Comparison of ENCODE assay signal across 22 cellular contexts in genomic region chr10:128440513-128441160, GRCh38.
DNase-seq lines count a peak whose midpoint lies in the region; FAIRE-seq and TF ChIP-seq lines count a peak whose summit lies in the region.
"Had no signal": no experiment of that assay in that cellular context is flagged by ENCODE, and none has a peak within 500 bp of the region (broad histone marks: within the 10 kb centered on the region; RNA-seq: fewer than 3 reads in every experiment).

No MANE protein-coding gene starts in this region.

- no peaks in the 10 kb centered on the region; a peak in 1 of 7 replicates for H3K27me3 ChIP-seq in H1 (replicated peaks in 1 of 4; ENCODE audit: control insufficient read depth in 3 of 4, extremely low read depth in 1 of 4, insufficient read depth in 3 of 4, low read length in 3 of 4)
- H3K27me3 ChIP-seq in mesendoderm (ENCODE audit: insufficient read depth, low read length, poor library complexity), result no peaks in the 10 kb centered on the region
- H3K27me3 ChIP-seq in sigmoid colon, result peaks cover 0 to 5% (median 3%) of the 10 kb centered on the region in 3 donors
- H3K27me3 ChIP-seq: BLaER1 treated with 17β-estradiol and CSF1 and Interleukin-3, amounts not matched to agents 10 nM and 100 nM; MG63 had no signal

- no peak for TF ChIP-seq CTCF in H1 (IDR thresholded peaks at IDR 0.05; ENCODE audit: control extremely low read depth in 1 of 3, insufficient read depth in 1 of 3, low read depth in 1 of 3, low read length in 3 of 3)
- no peak for TF ChIP-seq CTCF in sigmoid colon (IDR thresholded peaks at IDR 0.05)

- H2BK5ac ChIP-seq in H1 (ENCODE audit: low read depth, low read length), result no peak overlapping the region; the same call in 1 of the 2 replicates
- no peak overlapping the region for H2BK5ac ChIP-seq in mesendoderm (ENCODE audit: low read length)

- H3K9me3 ChIP-seq in H1 (ENCODE audit: insufficient read depth in 2 of 2, low read depth in 1 of 2, low read length in 1 of 2), result no peaks in the 10 kb centered on the region
- no peaks in the 10 kb centered on the region for H3K9me3 ChIP-seq in sigmoid colon
- H3K9me3 ChIP-seq: BLaER1 treated with 17β-estradiol and CSF1 and Interleukin-3, amounts not matched to agents 10 nM and 100 nM; MG63 had no signal

- CTCF ChIA-PET in H1 (lab: Charles Lee; ENCODE audit: partially characterized antibody), result interaction anchor here (0.8 to 1.8 kb wide), 3 partner anchors 11 to 172 kb away, joined by 3 to 4 read pairs (median 3); no protein-coding TSS in a partner anchor

- H4K5ac ChIP-seq in H1 (ENCODE audit: insufficient read length, low read depth, low read length) (no peak overlapping the region), mesendoderm (ENCODE audit: low read length) (no peak overlapping the region)

- H3K4ac ChIP-seq in H1 (replicated peaks; ENCODE audit: insufficient read length, low read depth, low read length), result peak overlapping the region; percentile 53
- no peak overlapping the region for H3K4ac ChIP-seq in mesendoderm (ENCODE audit: low read depth, low read length)

- peaks cover 5% of the 10 kb centered on the region for H3K23me2 ChIP-seq in H1 (ENCODE audit: low read depth, low read length)

- no peaks in the 10 kb centered on the region for H3K79me2 ChIP-seq in H1 (ENCODE audit: control insufficient read depth in 1 of 2, insufficient read depth in 2 of 2, low read length in 2 of 2)
- H3K79me2 ChIP-seq in mesendoderm (ENCODE audit: control insufficient read depth, insufficient read depth, low read length), result no peaks in the 10 kb centered on the region

- no peak for TF ChIP-seq RAD21 in H1 (IDR thresholded peaks at IDR 0.05 in 1 of 2, conservative IDR thresholded peaks at IDR 0.05 in 1 of 2; ENCODE audit: low read depth in 2 of 2, low read length in 2 of 2)

- H3K9ac ChIP-seq in H1 (replicated peaks in 1 of 4; ENCODE audit: extremely low read depth in 1 of 4, low read depth in 3 of 4, low read length in 3 of 4) (no peak overlapping the region), mesendoderm (ENCODE audit: low read length) (no peak overlapping the region)
- H3K9ac ChIP-seq: BLaER1 treated with 17β-estradiol and CSF1 and Interleukin-3, amounts not matched to agents 10 nM and 100 nM had no signal

- H3K18ac ChIP-seq in H1 (ENCODE audit: extremely low read depth, low read length), result peak overlapping the region; percentile 64
- H3K18ac ChIP-seq in mesendoderm (ENCODE audit: low read length), result no peak overlapping the region

- no peak for TF ChIP-seq POLR2A in H1 (IDR thresholded peaks at IDR 0.05; ENCODE audit: control extremely low read depth in 1 of 2, low read depth in 2 of 2, low read length in 2 of 2)
- no peak for TF ChIP-seq POLR2A in sigmoid colon (IDR thresholded peaks at IDR 0.05)

- no peak overlapping the region for H4K91ac ChIP-seq in H1 (replicated peaks; ENCODE audit: insufficient read length, low read length)

- H2BK12ac ChIP-seq in H1 (ENCODE audit: low read depth, low read length), result no peak overlapping the region

- H2BK20ac ChIP-seq in H1 (ENCODE audit: low read length), result no peak overlapping the region

- H4K20me1 ChIP-seq in H1 (replicated peaks in 1 of 2; ENCODE audit: control insufficient read depth in 1 of 2, insufficient read depth in 2 of 2, low read length in 2 of 2), result peaks cover 0 to 7% of the 10 kb centered on the region in 2 experiments
- H4K20me1 ChIP-seq: BLaER1 treated with 17β-estradiol and CSF1 and Interleukin-3, amounts not matched to agents 10 nM and 100 nM had no signal

- H4K8ac ChIP-seq in H1 (ENCODE audit: extremely low read depth, insufficient read depth, low read length), result no peak overlapping the region
- H4K8ac ChIP-seq in mesendoderm (ENCODE audit: low read depth, low read length), result no peak overlapping the region

- H3K4me2 ChIP-seq in H1 (ENCODE audit: insufficient read depth in 1 of 2, low read depth in 2 of 2, low read length in 2 of 2) (peak overlapping the region; percentile 24 to 29; a peak in 1 of 4 replicates), mesendoderm (ENCODE audit: low read length) (no peak overlapping the region)
- H3K4me2 ChIP-seq: BLaER1 treated with 17β-estradiol and CSF1 and Interleukin-3, amounts not matched to agents 10 nM and 100 nM had no signal

- POLR2A ChIA-PET in H1 (lab: Charles Lee; ENCODE audit: partially characterized antibody), result no interaction called here

- H2BK15ac ChIP-seq in H1 (ENCODE audit: low read length), result no peak overlapping the region
- H2BK15ac ChIP-seq in mesendoderm (replicated peaks; ENCODE audit: low read depth), result no peak overlapping the region

- peaks cover 3 to 10% (median 7%) of the 10 kb centered on the region in 4 experiments for H3K4me1 ChIP-seq in H1 (replicated peaks in 1 of 4; ENCODE audit: control insufficient read depth in 3 of 4, insufficient read depth in 4 of 4, low read length in 3 of 4)
- peaks cover 3% of the 10 kb centered on the region for H3K4me1 ChIP-seq in mesendoderm (ENCODE audit: control insufficient read depth, low read depth, low read length)
- H3K4me1 ChIP-seq in sigmoid colon, result no peaks in the 10 kb centered on the region
- H3K4me1 ChIP-seq: BLaER1 treated with 17β-estradiol and CSF1 and Interleukin-3, amounts not matched to agents 10 nM and 100 nM had no signal

- H3K27ac ChIP-seq in H1 (ENCODE audit: low read depth, low read length) (no peak overlapping the region), mesendoderm (ENCODE audit: low read depth, low read length) (no peak overlapping the region), sigmoid colon (no peak overlapping the region), substantia nigra (ENCODE audit: low read depth, low read length, poor library complexity, severe bottlenecking) (no peak overlapping the region)
- H3K27ac ChIP-seq: BLaER1 treated with 17β-estradiol and CSF1 and Interleukin-3, amounts not matched to agents 10 nM and 100 nM; RWPE1 had no signal

- no peak overlapping the region for H2BK120ac ChIP-seq in H1 (replicated peaks; ENCODE audit: low read depth, low read length)
- H2BK120ac ChIP-seq in mesendoderm (ENCODE audit: low read depth, low read length), result no peak overlapping the region

- H2AK5ac ChIP-seq in H1 (ENCODE audit: low read depth, low read length) (no peak overlapping the region), mesendoderm (ENCODE audit: low read length) (no peak overlapping the region)

- intact Hi-C loops in sigmoid colon (cut with DNase I), result no loop called here

- H3K56ac ChIP-seq in H1 (replicated peaks; ENCODE audit: insufficient read length, low read depth, low read length), result no peak overlapping the region
- H3K56ac ChIP-seq in mesendoderm (ENCODE audit: low read length), result no peak overlapping the region

- no peak overlapping the region for H3K14ac ChIP-seq in H1 (ENCODE audit: insufficient read length)

- H3K79me1 ChIP-seq in H1 (ENCODE audit: low read depth, low read length) (no peaks in the 10 kb centered on the region), mesendoderm (ENCODE audit: low read length) (no peaks in the 10 kb centered on the region)

- FAIRE-seq in H1 (lab: Jason Lieb, UNC), result no peak
- FAIRE-seq: GM12892, GM18507 had no signal

- DNase-seq in NCI-H524 treated with DMSO at 0.1 percent for 48 hours (lab: John Stamatoyannopoulos, UW) (peak; percentile 8), H1 (ENCODE audit: low read depth in 1 of 2, low spot score in 2 of 2) (peak in 1 of 2 experiments; percentile 47), mesendoderm (peak; percentile 65), sigmoid colon (peak; percentile 49), nucleus accumbens (lab: John Stamatoyannopoulos, UW) (no peak), substantia nigra (lab: John Stamatoyannopoulos, UW) (no peak)
- DNase-seq in effector CD4-positive, alpha-beta T cell, result no peak
- DNase-seq: DMS53, EL, H7, Kasumi-1, MG63, NCI-H1048, NCI-H146, NCI-H2081, NCI-H2171 treated with DMSO at 0.1 percent for 48 hours, NCI-H446 treated with DMSO at 0.1 percent for 48 hours, NCI-H748 treated with DMSO at 0.1 percent for 48 hours had no signal

- H3K36me3 ChIP-seq in H1 (ENCODE audit: control insufficient read depth in 2 of 4, insufficient read depth in 4 of 4, low read length in 3 of 4) (no peaks in the 10 kb centered on the region), mesendoderm (ENCODE audit: control insufficient read depth, insufficient read depth, low read length) (no peaks in the 10 kb centered on the region), sigmoid colon (no peaks in the 10 kb centered on the region)
- H3K36me3 ChIP-seq: BLaER1 treated with 17β-estradiol and CSF1 and Interleukin-3, amounts not matched to agents 10 nM and 100 nM; MG63 had no signal

- H3K23ac ChIP-seq in H1 (ENCODE audit: insufficient read length) (no peak overlapping the region), mesendoderm (ENCODE audit: low read length) (no peak overlapping the region)

- 93% methylated on average over 11 of the region's 11 CpGs; no CpG with 5 or more reads in 1 of the 2 experiments for WGBS in H1 (ENCODE audit: extremely low coverage in 1 of 2, insufficient coverage in 1 of 2, insufficient read length in 1 of 2, insufficient replicate concordance in 2 of 2, low coverage in 1 of 2, low lambda C conversion rate in 2 of 2, missing lambda C conversion rate in 1 of 2), 2 experiments
- no CpG with 5 or more reads among the region's 11 CpGs for WGBS in mesendoderm (ENCODE audit: extremely low coverage, insufficient coverage, low lambda C conversion rate)
- 58% methylated on average over 11 of the region's 11 CpGs for WGBS in sigmoid colon, 2 donors

- H3K4me3 ChIP-seq in H1 (ENCODE audit: extremely low read depth in 1 of 4, insufficient read depth in 2 of 4, low read depth in 3 of 4, low read length in 4 of 4) (no peak overlapping the region), mesendoderm (ENCODE audit: low read length) (no peak overlapping the region), sigmoid colon (no peak overlapping the region)
- H3K4me3 ChIP-seq: BLaER1 treated with 17β-estradiol and CSF1 and Interleukin-3, amounts not matched to agents 10 nM and 100 nM; MG63 had no signal

- TF ChIP-seq EP300 in H1 (IDR thresholded peaks at IDR 0.05; ENCODE audit: borderline replicate concordance in 1 of 2, low read depth in 2 of 2, low read length in 2 of 2) (no peak), sigmoid colon (IDR thresholded peaks at IDR 0.05) (no peak)

- peak overlapping the region; percentile 77; the same call in 1 of the 2 replicates for H2AFZ ChIP-seq in H1 (ENCODE audit: low read length)

TF ChIP-seq in H1, 55 proteins besides CTCF, POLR2A, EP300 and RAD21:
- TF ChIP-seq TBP (IDR thresholded peaks at IDR 0.05; ENCODE audit: low read depth, low read length), result no peak
- no peak for TF ChIP-seq JUND (IDR thresholded peaks at IDR 0.05; ENCODE audit: low read length)
- TF ChIP-seq GABPA (IDR thresholded peaks at IDR 0.05; ENCODE audit: borderline replicate concordance, insufficient read depth, low read length), result no peak
- no peak for TF ChIP-seq EGR1 (IDR thresholded peaks at IDR 0.05; ENCODE audit: borderline replicate concordance, low read depth, low read length)
- TF ChIP-seq EZH2 (IDR thresholded peaks at IDR 0.05; ENCODE audit: low read depth, low read length, severe bottlenecking), result no peak
- TF ChIP-seq MAFK (IDR thresholded peaks at IDR 0.05; ENCODE audit: low read depth, low read length), result no peak
- no peak for TF ChIP-seq BRCA1 (IDR thresholded peaks at IDR 0.05; ENCODE audit: low read depth, low read length)
- no peak for TF ChIP-seq CBX8 (IDR thresholded peaks at IDR 0.05; ENCODE audit: borderline replicate concordance, low read depth, low read length)

Comparison
In these comparisons a context has a peak if more than half of its experiments do, and no peak if none do; other contexts are left out.
1. DNase-seq: peak in NCI-H524 treated with DMSO at 0.1 percent for 48 hours (single experiment), mesendoderm (single experiment) and sigmoid colon (single experiment); none in nucleus accumbens (0 of 56), effector CD4-positive, alpha-beta T cell (single experiment) and substantia nigra (0 of 49).